Comparison of ENCODE assay signal across 16 cellular contexts in genomic region chr17:82881292-82881823, GRCh38. TPM values are rescaled to one million over a fixed set of nuclear protein-coding genes. Genes with fewer than 3 reads are reported as not detected.
DNase-seq lines count a peak whose midpoint lies in the region; ATAC-seq and TF ChIP-seq lines count a peak whose summit lies in the region.
"Had no signal": no experiment of that assay in that cellular context is flagged by ENCODE, and none has a peak within 500 bp of the region (broad histone marks: within the 10 kb centered on the region; RNA-seq: fewer than 3 reads in every experiment).

No MANE protein-coding gene starts in this region.

- peaks cover 31% of the 10 kb centered on the region for H3K36me3 Mint-ChIP-seq in activated CD4-positive, alpha-beta T cell treated with anti-CD3 and anti-CD28 coated beads, Interleukin-2, amount 10 ng/mL, durations not matched to agents 7 days and 5 days (ENCODE audit: low read depth)

- no peaks in the 10 kb centered on the region for H3K27me3 Mint-ChIP-seq in activated CD4-positive, alpha-beta T cell treated with anti-CD3 and anti-CD28 coated beads, Interleukin-2, amount 10 ng/mL, durations not matched to agents 7 days and 5 days

- no peaks in the 10 kb centered on the region for H3K27me3 ChIP-seq in right atrium auricular region
- H3K27me3 ChIP-seq: dorsolateral prefrontal cortex, neutrophil, spleen, thyroid gland had no signal

- H3K4me3 Mint-ChIP-seq in activated CD4-positive, alpha-beta T cell treated with anti-CD3 and anti-CD28 coated beads, Interleukin-2, amount 10 ng/mL, durations not matched to agents 7 days and 5 days = peak overlapping the region; percentile 25

- in situ Hi-C loops in GM13977 (cut with MboI; ENCODE audit: low pct_unique_long_range_greater_than_20kb, low sequenced_read_pairs, unreplicated experiment) = no loop called here

- CTCF ChIA-PET in activated CD4-positive, alpha-beta T cell treated with anti-CD3 and anti-CD28 coated beads, Interleukin-2, amount 10 ng/mL, durations not matched to agents 7 days and 5 days (lab: Charles Lee) = interaction anchor here (0.6 to 1.0 kb wide), 5 partner anchors 8 to 278 kb away, joined by 3 to 4 read pairs (median 3); no protein-coding TSS in a partner anchor
- CTCF ChIA-PET in RWPE1 (lab: Yijun Ruan, JAX) = no interaction called here

- H3K4me1 Mint-ChIP-seq in activated CD4-positive, alpha-beta T cell treated with anti-CD3 and anti-CD28 coated beads, Interleukin-2, amount 10 ng/mL, durations not matched to agents 7 days and 5 days = peaks cover 88% of the 10 kb centered on the region

- H3K27ac Mint-ChIP-seq in activated CD4-positive, alpha-beta T cell treated with anti-CD3 and anti-CD28 coated beads, Interleukin-2, amount 10 ng/mL, durations not matched to agents 7 days and 5 days = peak overlapping the region; percentile 96

- no peak for ATAC-seq in SK-N-SH treated with all-trans-retinoic acid at 6 μM for 48 hours
- no peak for ATAC-seq in HG02870 (IDR thresholded peaks at IDR 0.05; ENCODE audit: unreplicated experiment)
- ATAC-seq: A549 had no signal

- peak overlapping the region; percentile 17 for H3K27ac ChIP-seq in RWPE1
- peak overlapping the region; percentile 26 to 42 for H3K27ac ChIP-seq in right atrium auricular region
- peak overlapping the region in 14 of 21 experiments; percentile 7 to 87 (median 69) for H3K27ac ChIP-seq in skin epidermis
- H3K27ac ChIP-seq: neutrophil had no signal

- H3K36me3 ChIP-seq in right atrium auricular region = no peaks in the 10 kb centered on the region
- H3K36me3 ChIP-seq: neutrophil, thyroid gland had no signal

- no peaks in the 10 kb centered on the region for H3K9me3 Mint-ChIP-seq in activated CD4-positive, alpha-beta T cell treated with anti-CD3 and anti-CD28 coated beads, Interleukin-2, amount 10 ng/mL, durations not matched to agents 7 days and 5 days

- POLR2A ChIA-PET in activated CD4-positive, alpha-beta T cell treated with anti-CD3 and anti-CD28 coated beads, Interleukin-2, amount 10 ng/mL, durations not matched to agents 7 days and 5 days (lab: Charles Lee) = no interaction called here
- POLR2A ChIA-PET in RWPE1 (lab: Yijun Ruan, JAX; ENCODE audit: low non-redundant PET) = no interaction called here

- peaks cover 0 to 50% of the 10 kb centered on the region in 2 donors for H3K4me1 ChIP-seq in right atrium auricular region
- H3K4me1 ChIP-seq: A549 had no signal

- H3K4me3 ChIP-seq in right atrium auricular region (no peak overlapping the region), skin epidermis (no peak overlapping the region)
- H3K4me3 ChIP-seq: A549, dorsolateral prefrontal cortex, spleen, thyroid gland had no signal

- DNase-seq in activated CD4-positive, alpha-beta T cell treated with anti-CD3 and anti-CD28 coated beads, Interleukin-2, amount 10 ng/mL, durations not matched to agents 7 days and 5 days = no peak
- DNase-seq in activated CD4-positive, alpha-beta T cell treated with anti-CD3 and anti-CD28 coated beads for 1 hour = no peak
- no peak for DNase-seq in RWPE1 (ENCODE audit: low spot score)
- no peak for DNase-seq in right atrium auricular region (ENCODE audit: low spot score)
- no peak for DNase-seq in GM13977 (ENCODE audit: low spot score)
- DNase-seq: NCI-H2081 had no signal

- no peak for TF ChIP-seq CTCF in RWPE1 (conservative IDR thresholded peaks at IDR 0.05; ENCODE audit: low read depth)
- no peak for TF ChIP-seq CTCF in right atrium auricular region (IDR thresholded peaks at IDR 0.05)
- TF ChIP-seq CTCF in GM13977 (IDR thresholded peaks at IDR 0.05; ENCODE audit: extremely low read depth, insufficient read depth, missing control alignments) = no peak

- H3K9me3 ChIP-seq in right atrium auricular region = no peaks in the 10 kb centered on the region
- H3K9me3 ChIP-seq: A549, neutrophil, spleen, thyroid gland had no signal

TF ChIP-seq in SK-N-SH treated with all-trans-retinoic acid at 6 μM for 48 hours, 23 proteins besides CTCF, POLR2A, EP300 and RAD21:
- TF ChIP-seq ZFP3 (CRISPR knock-in tag; IDR thresholded peaks at IDR 0.05) (no peak), CSDC2 (CRISPR knock-in tag; IDR thresholded peaks at IDR 0.05) (no peak), ZNF565 (CRISPR knock-in tag; conservative IDR thresholded peaks at IDR 0.05; ENCODE audit: low read depth) (no peak), BACH2 (CRISPR knock-in tag; IDR thresholded peaks at IDR 0.05; ENCODE audit: borderline replicate concordance) (no peak), ZFP30 (CRISPR knock-in tag; IDR thresholded peaks at IDR 0.05) (no peak), ISL1 (CRISPR knock-in tag; IDR thresholded peaks at IDR 0.05) (no peak), GLIS3 (CRISPR knock-in tag; IDR thresholded peaks at IDR 0.05) (no peak)
- TF ChIP-seq, protein P1, sequence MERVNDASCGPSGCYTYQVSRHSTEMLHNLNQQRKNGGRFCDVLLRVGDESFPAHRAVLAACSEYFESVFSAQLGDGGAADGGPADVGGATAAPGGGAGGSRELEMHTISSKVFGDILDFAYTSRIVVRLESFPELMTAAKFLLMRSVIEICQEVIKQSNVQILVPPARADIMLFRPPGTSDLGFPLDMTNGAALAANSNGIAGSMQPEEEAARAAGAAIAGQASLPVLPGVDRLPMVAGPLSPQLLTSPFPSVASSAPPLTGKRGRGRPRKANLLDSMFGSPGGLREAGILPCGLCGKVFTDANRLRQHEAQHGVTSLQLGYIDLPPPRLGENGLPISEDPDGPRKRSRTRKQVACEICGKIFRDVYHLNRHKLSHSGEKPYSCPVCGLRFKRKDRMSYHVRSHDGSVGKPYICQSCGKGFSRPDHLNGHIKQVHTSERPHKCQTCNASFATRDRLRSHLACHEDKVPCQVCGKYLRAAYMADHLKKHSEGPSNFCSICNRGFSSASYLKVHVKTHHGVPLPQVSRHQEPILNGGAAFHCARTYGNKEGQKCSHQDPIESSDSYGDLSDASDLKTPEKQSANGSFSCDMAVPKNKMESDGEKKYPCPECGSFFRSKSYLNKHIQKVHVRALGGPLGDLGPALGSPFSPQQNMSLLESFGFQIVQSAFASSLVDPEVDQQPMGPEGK (CRISPR knock-in tag; IDR thresholded peaks at IDR 0.05; ENCODE audit: borderline replicate concordance) = no peak
- TF ChIP-seq, protein P2, sequence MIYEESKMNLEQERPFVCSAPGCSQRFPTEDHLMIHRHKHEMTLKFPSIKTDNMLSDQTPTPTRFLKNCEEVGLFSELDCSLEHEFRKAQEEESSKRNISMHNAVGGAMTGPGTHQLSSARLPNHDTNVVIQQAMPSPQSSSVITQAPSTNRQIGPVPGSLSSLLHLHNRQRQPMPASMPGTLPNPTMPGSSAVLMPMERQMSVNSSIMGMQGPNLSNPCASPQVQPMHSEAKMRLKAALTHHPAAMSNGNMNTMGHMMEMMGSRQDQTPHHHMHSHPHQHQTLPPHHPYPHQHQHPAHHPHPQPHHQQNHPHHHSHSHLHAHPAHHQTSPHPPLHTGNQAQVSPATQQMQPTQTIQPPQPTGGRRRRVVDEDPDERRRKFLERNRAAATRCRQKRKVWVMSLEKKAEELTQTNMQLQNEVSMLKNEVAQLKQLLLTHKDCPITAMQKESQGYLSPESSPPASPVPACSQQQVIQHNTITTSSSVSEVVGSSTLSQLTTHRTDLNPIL (CRISPR knock-in tag; IDR thresholded peaks at IDR 0.05; ENCODE audit: low read depth) = no peak
TF ChIP-seq in SK-N-SH treated with all-trans-retinoic acid at 6 μM for 48 hours: peak in this region for 0.

RNA-seq across cellular contexts. Expression of gene ZNF750, which starts 41.5 kb away (rescaled TPM):
- total RNA-seq in activated CD4-positive, alpha-beta T cell treated with anti-CD3 and anti-CD28 coated beads, Interleukin-2, amount 10 ng/mL, durations not matched to agents 7 days and 5 days = not detected
- not detected for total RNA-seq in right atrium auricular region
- total RNA-seq: fibroblast of villous mesenchyme, LHCN-M2 had no signal

Comparison
In these comparisons a context has a peak if more than half of its experiments do, and no peak if none do; other contexts are left out.
1. H3K27ac ChIP-seq: peak in every context shown above with its lines; median percentile 69 in skin epidermis; 34 in right atrium auricular region; 17 in RWPE1.